8 cellular contexts compared by ENCODE assay signal in genomic region chr22:21641795-21642583, GRCh38. TPM values are rescaled to one million over a fixed set of nuclear protein-coding genes. Genes with fewer than 3 reads are reported as not detected.
DNase-seq lines count a peak whose midpoint lies in the region; ATAC-seq, FAIRE-seq and TF ChIP-seq lines count a peak whose summit lies in the region.

TSS of gene SDF2L1 (plus strand) at chr22:21642302. CDS start at chr22:21642337, 35 bp downstream.

- TF ChIP-seq POLR2A in GM12892 (IDR thresholded peaks at IDR 0.05; ENCODE audit: low read depth, low read length): peak; percentile 84

- H3K27me3 ChIP-seq in pancreas: no peaks in the 10 kb centered on the region
- H3K27me3 ChIP-seq in tibial artery: no peaks in the 10 kb centered on the region

- WGBS in pancreas, 2 donors: 0 to 1% methylated on average over 71 to 76 of the region's 76 CpGs

- ATAC-seq in HG02840 (IDR thresholded peaks at IDR 0.05; ENCODE audit: low FRiP score, unreplicated experiment): peak; percentile 93
- peak; percentile 100 for ATAC-seq in Right ventricle myocardium superior (ENCODE audit: poor library complexity)
- ATAC-seq in pancreas: peak; percentile 94 to 98 (median 95)

- peaks cover 0 to 12% (median 5%) of the 10 kb centered on the region in 3 donors for H3K4me1 ChIP-seq in pancreas
- peaks cover 0 to 29% (median 21%) of the 10 kb centered on the region in 4 donors for H3K4me1 ChIP-seq in tibial artery

- intact Hi-C loops in Right ventricle myocardium superior (cut with DNase I) (no loop called here), pancreas (cut with DNase I) (no loop called here), tibial artery (cut with DNase I; ENCODE audit: low total_unique reads) (no loop called here)

- peak within 1 kb of the TSS; percentile 58 to 93 (median 78) for H3K4me3 ChIP-seq in pancreas
- H3K4me3 ChIP-seq in tibial artery: peak within 1 kb of the TSS; percentile 65 to 94

- DNase-seq in GM12892 (ENCODE audit: insufficient read length) (peak; percentile 99), NCI-H1436 (lab: John Stamatoyannopoulos, UW) (peak; percentile 97), SW480 (ENCODE audit: low spot score) (peak; percentile 97), Right ventricle myocardium superior (peak; percentile 99), pancreas (peak; percentile 98 to 99 (median 98)), tibial artery (peak; percentile 99)
- DNase-seq in activated naive CD8-positive, alpha-beta T cell treated with anti-CD3 and anti-CD28 coated beads, Interleukin-2, amount 50 U/mL, for 16 hours (ENCODE audit: low read depth, low spot score): peak; percentile 96

- H3K9me3 ChIP-seq in pancreas: no peaks in the 10 kb centered on the region
- no peaks in the 10 kb centered on the region for H3K9me3 ChIP-seq in tibial artery

- H3K36me3 ChIP-seq in pancreas (no peaks in the 10 kb centered on the region), tibial artery (peaks cover 0 to 8% (median 7%) of the 10 kb centered on the region in 3 donors)

- peak in 3 of 4 donors; percentile 2 to 8 (median 7) for TF ChIP-seq CTCF in pancreas (IDR thresholded peaks at IDR 0.05)
- peak in 1 of 2 experiments; percentile 25 for TF ChIP-seq CTCF in tibial artery (IDR thresholded peaks at IDR 0.05)

- H3K27ac ChIP-seq in pancreas (peak within 1 kb of the TSS; percentile 48 to 77 (median 66)), tibial artery (peak within 1 kb of the TSS; percentile 69)

- peak; percentile 98 for FAIRE-seq in GM12892 (lab: Jason Lieb, UNC)
- FAIRE-seq in pancreas (lab: Jason Lieb, UNC): peak; percentile 86

RNA-seq across cellular contexts. Expression of gene SDF2L1, which starts in this region (rescaled TPM):
- 23.3 TPM for polyA plus RNA-seq in GM12892 (2012; ENCODE audit: missing spikeins)
- total RNA-seq in Right ventricle myocardium superior: 20.4 TPM
- 10 to 100 TPM; 24.0 to 49.2 (median 33.4) TPM for total RNA-seq in pancreas
- 10 to 100 TPM; 33.1 to 47.7 TPM for polyA plus RNA-seq in pancreas

Comparison
In these comparisons a context has a peak if more than half of its experiments do, and no peak if none do; other contexts are left out.
1. Peak in every context shown above with its lines: DNase-seq, ATAC-seq, H3K4me3 ChIP-seq and H3K27ac ChIP-seq.